In the genomic region with DNA sequence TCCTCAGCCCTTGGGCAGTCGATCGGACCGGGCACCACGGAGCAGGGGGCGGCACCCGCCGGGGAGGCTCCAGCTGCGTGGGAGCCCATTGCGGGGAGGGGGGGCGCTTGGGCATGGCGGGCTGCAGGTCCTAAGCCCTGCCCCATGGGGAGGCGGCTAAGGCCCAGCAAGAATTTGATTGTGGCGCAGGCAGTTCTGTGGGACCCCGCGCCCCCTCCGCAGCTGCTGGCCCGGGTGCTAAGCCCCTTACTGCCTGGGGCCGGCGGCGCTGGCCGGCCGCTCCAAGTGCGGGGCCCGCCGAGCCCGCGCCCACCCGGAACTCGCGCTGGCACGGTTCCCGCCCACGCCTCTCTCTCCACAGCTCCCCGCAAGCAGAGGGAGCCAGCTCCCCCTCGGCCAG, we compare ENCODE assay signal across 22 cellular contexts.
DNase-seq lines count a peak whose midpoint lies in the region.
"Had no signal": no experiment of that assay in that cellular context is flagged by ENCODE, and none has a peak within 500 bp of the region (broad histone marks: within the 10 kb centered on the region; RNA-seq: fewer than 3 reads in every experiment).

No MANE protein-coding gene starts in this region.

- DNase-seq in activated gamma-delta T cell (lab: John Stamatoyannopoulos, UW) (peak; percentile 8), activated gamma-delta T cell treated with Interleukin-2 at 50 U/mL for 16 hours (no peak)
- DNase-seq: 8988T; ACHN; AML-193; BE2C; C1 segment of cervical spinal cord; Caco-2; Calu3; CD4-positive, alpha-beta memory T cell; CD4-positive, alpha-beta T cell; CD4-positive, CD25-positive, alpha-beta regulatory T cell; CD8-positive, alpha-beta memory T cell; CD8-positive, alpha-beta T cell; COR-L47; DMS 273 treated with DMSO at 0.1 percent for 48 hours; DMS153; DMS53; DMS79; DMS79 treated with DMSO at 0.1 percent for 48 hours; DND-41; EL had no signal
